In genomic region chr11:2203440-2204259, GRCh38 we compare ENCODE assay signal across 24 cellular contexts. TPM values are rescaled to one million over a fixed set of nuclear protein-coding genes. Genes with fewer than 3 reads are reported as not detected.
DNase-seq lines count a peak whose midpoint lies in the region; ATAC-seq and TF ChIP-seq lines count a peak whose summit lies in the region.
"Had no signal": no experiment of that assay in that cellular context is flagged by ENCODE, and none has a peak within 500 bp of the region (broad histone marks: within the 10 kb centered on the region; RNA-seq: fewer than 3 reads in every experiment).

No MANE protein-coding gene starts in this region.

- H2BK12ac ChIP-seq in trophoblast cell (ENCODE audit: low read length): peak overlapping the region; percentile 45

- intact Hi-C loops in activated CD8-positive, alpha-beta T cell treated with anti-CD3 and anti-CD28 coated beads for 36 hours (cut with micrococcal nuclease): no loop called here

- H3K27ac Mint-ChIP-seq in activated CD8-positive, alpha-beta T cell treated with anti-CD3 and anti-CD28 coated beads for 36 hours: no peak overlapping the region
- H3K27ac Mint-ChIP-seq: activated CD8-positive, alpha-beta memory T cell treated with anti-CD3 and anti-CD28 coated beads, Interleukin-2, amount 10 ng/mL, durations not matched to agents 7 days and 5 days; IgD-negative memory B cell; memory B cell; neural progenitor cell had no signal

- no peak overlapping the region for H3K4me3 Mint-ChIP-seq in activated CD8-positive, alpha-beta T cell treated with anti-CD3 and anti-CD28 coated beads for 36 hours
- H3K4me3 Mint-ChIP-seq: activated CD8-positive, alpha-beta memory T cell treated with anti-CD3 and anti-CD28 coated beads, Interleukin-2, amount 10 ng/mL, durations not matched to agents 7 days and 5 days; IgD-negative memory B cell; memory B cell; neural progenitor cell had no signal

- no peak overlapping the region for H3K4me2 ChIP-seq in trophoblast cell (ENCODE audit: low read length)
- H3K4me2 ChIP-seq: neural progenitor cell had no signal

- no peak overlapping the region for H3K18ac ChIP-seq in trophoblast cell (ENCODE audit: low read length)

- H3K27ac ChIP-seq in C4-2B: peak overlapping the region; percentile 87
- H3K27ac ChIP-seq in trophoblast cell (ENCODE audit: low read depth, low read length): no peak overlapping the region
- H3K27ac ChIP-seq: neural progenitor cell, thoracic aorta had no signal

- ATAC-seq in activated CD8-positive, alpha-beta T cell treated with anti-CD3 and anti-CD28 coated beads for 36 hours: no peak
- ATAC-seq in GM19463 (IDR thresholded peaks at IDR 0.05; ENCODE audit: unreplicated experiment): no peak
- ATAC-seq: activated CD8-positive, alpha-beta memory T cell treated with anti-CD3 and anti-CD28 coated beads, Interleukin-2, amount 10 ng/mL, durations not matched to agents 7 days and 5 days had no signal

- no peak overlapping the region for H3K23ac ChIP-seq in trophoblast cell (ENCODE audit: low read length)

- H4K12ac ChIP-seq in trophoblast cell (ENCODE audit: low read depth, low read length): no peak overlapping the region

- peak overlapping the region; percentile 25 for H4K91ac ChIP-seq in trophoblast cell (ENCODE audit: low read depth, low read length)

- H2AFZ ChIP-seq in trophoblast cell (ENCODE audit: insufficient read depth, low read length, poor library complexity): no peak overlapping the region
- H2AFZ ChIP-seq: neural progenitor cell had no signal

- H3K36me3 ChIP-seq in trophoblast cell (ENCODE audit: control insufficient read depth in 1 of 2, insufficient read depth in 2 of 2, low read length in 2 of 2): no peaks in the 10 kb centered on the region
- H3K36me3 ChIP-seq: BE2C, neural progenitor cell, thoracic aorta had no signal

- H3K27me3 Mint-ChIP-seq in activated CD8-positive, alpha-beta T cell treated with anti-CD3 and anti-CD28 coated beads for 36 hours: no peaks in the 10 kb centered on the region
- H3K27me3 Mint-ChIP-seq: activated CD8-positive, alpha-beta memory T cell treated with anti-CD3 and anti-CD28 coated beads, Interleukin-2, amount 10 ng/mL, durations not matched to agents 7 days and 5 days; IgD-negative memory B cell had no signal

- no peaks in the 10 kb centered on the region for H3K4me1 Mint-ChIP-seq in activated CD8-positive, alpha-beta T cell treated with anti-CD3 and anti-CD28 coated beads for 36 hours (ENCODE audit: low read depth)
- H3K4me1 Mint-ChIP-seq: activated CD8-positive, alpha-beta memory T cell treated with anti-CD3 and anti-CD28 coated beads, Interleukin-2, amount 10 ng/mL, durations not matched to agents 7 days and 5 days; IgD-negative memory B cell had no signal

- peak overlapping the region; percentile 13 for H2BK5ac ChIP-seq in trophoblast cell (ENCODE audit: low read depth, low read length, poor library complexity)

- H3K27me3 ChIP-seq in trophoblast cell (ENCODE audit: insufficient read depth, low read length): no peaks in the 10 kb centered on the region
- H3K27me3 ChIP-seq: BE2C had no signal

- peak overlapping the region; percentile 17 for H2BK120ac ChIP-seq in trophoblast cell (ENCODE audit: insufficient read depth, low read length, poor library complexity)

- POLR2A ChIA-PET in activated CD8-positive, alpha-beta T cell treated with anti-CD3 and anti-CD28 coated beads for 36 hours (lab: Charles Lee): interaction anchor here (1.2 kb wide), 1 partner anchor 302 kb away, joined by 3 read pairs; no protein-coding TSS in a partner anchor

- H4K8ac ChIP-seq in trophoblast cell (ENCODE audit: low read depth, low read length): no peak overlapping the region

- no peaks in the 10 kb centered on the region for H3K36me3 Mint-ChIP-seq in activated CD8-positive, alpha-beta T cell treated with anti-CD3 and anti-CD28 coated beads for 36 hours (ENCODE audit: low read depth)
- H3K36me3 Mint-ChIP-seq: activated CD8-positive, alpha-beta memory T cell treated with anti-CD3 and anti-CD28 coated beads, Interleukin-2, amount 10 ng/mL, durations not matched to agents 7 days and 5 days; IgD-negative memory B cell; memory B cell; neural progenitor cell had no signal

- DNase-seq in D341Med (ENCODE audit: low spot score) (peak; percentile 17), ecto neural progenitor cell (ENCODE audit: low spot score) (peak; percentile 46), trophoblast cell (peak; percentile 36 to 68), NOMO-1 treated with dmso at 0.1 percent for 144 hours (lab: John Stamatoyannopoulos, UW; ENCODE audit: unreplicated experiment) (no peak)
- DNase-seq in activated CD8-positive, alpha-beta T cell treated with anti-CD3 and anti-CD28 coated beads for 36 hours: no peak
- DNase-seq: activated CD4-positive, CD25-positive, alpha-beta regulatory T cell; activated CD8-positive, alpha-beta memory T cell treated with anti-CD3 and anti-CD28 coated beads, Interleukin-2, amount 10 ng/mL, durations not matched to agents 7 days and 5 days; activated naive CD4-positive, alpha-beta T cell; BE2C; DMS 273 treated with DMSO at 0.1 percent for 48 hours; erythroblast; GF-D8; NCI-H187; NK-92 treated with Interleukin-12 subunit alpha and Interleukin-12 subunit beta, amount 100 ng/mL, for 24 hours; SHP77; stimulated activated CD4-positive, alpha-beta T cell treated with anti-CD3 and anti-CD28 coated beads, Interleukin-2, amount 100 ng/mL, for 24 hours had no signal

- TF ChIP-seq CTCF in C4-2B (conservative IDR thresholded peaks at IDR 0.05): no peak
- no peak for TF ChIP-seq CTCF in activated CD8-positive, alpha-beta T cell treated with anti-CD3 and anti-CD28 coated beads for 36 hours (IDR thresholded peaks at IDR 0.05)

- WGBS in trophoblast cell (ENCODE audit: extremely low coverage, insufficient coverage, insufficient read length): no CpG with 5 or more reads among the region's 23 CpGs

- H3K79me1 ChIP-seq in trophoblast cell (ENCODE audit: low read length): peaks cover 5% of the 10 kb centered on the region

- CTCF ChIA-PET in activated CD8-positive, alpha-beta T cell treated with anti-CD3 and anti-CD28 coated beads for 36 hours (lab: Charles Lee): interaction anchor here (2.2 to 3.6 kb wide), 2 partner anchors 9 to 216 kb away, joined by 9 to 17 read pairs; no protein-coding TSS in a partner anchor

- H3K79me2 ChIP-seq in trophoblast cell (ENCODE audit: control insufficient read depth, insufficient read depth, low read length, poor library complexity): no peaks in the 10 kb centered on the region

- H3K9me3 Mint-ChIP-seq in activated CD8-positive, alpha-beta T cell treated with anti-CD3 and anti-CD28 coated beads for 36 hours: no peaks in the 10 kb centered on the region

- H3K4me3 ChIP-seq in trophoblast cell (ENCODE audit: low read depth, low read length): no peak overlapping the region
- H3K4me3 ChIP-seq: neural progenitor cell, thoracic aorta had no signal

- no peak overlapping the region for H3K9ac ChIP-seq in trophoblast cell (ENCODE audit: low read length)
- H3K9ac ChIP-seq: neural progenitor cell had no signal

- H3K4me1 ChIP-seq in trophoblast cell (ENCODE audit: control insufficient read depth in 1 of 2, insufficient read depth in 2 of 2, low read length in 2 of 2): peaks cover 31 to 32% of the 10 kb centered on the region in 2 experiments
- H3K4me1 ChIP-seq: BE2C, neural progenitor cell had no signal

- H3K9me3 ChIP-seq in trophoblast cell (ENCODE audit: insufficient read depth, low read depth, low read length): peaks cover 3% of the 10 kb centered on the region
- H3K9me3 ChIP-seq: BE2C, thoracic aorta had no signal

- no peak overlapping the region for H3K4ac ChIP-seq in trophoblast cell (ENCODE audit: low read depth, low read length)

- peak overlapping the region; percentile 66 for H2AK5ac ChIP-seq in trophoblast cell (ENCODE audit: low read length)

- peak overlapping the region; percentile 18 for H3K14ac ChIP-seq in trophoblast cell (ENCODE audit: low read length)

RNA-seq across cellular contexts. Expression of gene TH, which starts 32.0 kb away (rescaled TPM):
- 0.03 TPM in 2 replicates for polyA plus RNA-seq in trophoblast cell (2013)
- total RNA-seq in activated CD8-positive, alpha-beta T cell treated with anti-CD3 and anti-CD28 coated beads for 36 hours: not detected
- total RNA-seq: activated CD8-positive, alpha-beta memory T cell treated with anti-CD3 and anti-CD28 coated beads, Interleukin-2, amount 10 ng/mL, durations not matched to agents 7 days and 5 days; astrocyte; thoracic aorta had no signal
- polyA plus RNA-seq: IgD-negative memory B cell had no signal

RNA-seq across cellular contexts. Expression of gene INS, which starts 42.6 kb away (rescaled TPM):
- polyA plus RNA-seq in trophoblast cell (2013): not detected in 2 replicates
- total RNA-seq in activated CD8-positive, alpha-beta T cell treated with anti-CD3 and anti-CD28 coated beads for 36 hours: not detected
- total RNA-seq: activated CD8-positive, alpha-beta memory T cell treated with anti-CD3 and anti-CD28 coated beads, Interleukin-2, amount 10 ng/mL, durations not matched to agents 7 days and 5 days; astrocyte; renal cortical epithelial cell; thoracic aorta had no signal
- polyA plus RNA-seq: IgD-negative memory B cell had no signal

Comparison
In these comparisons a context has a peak if more than half of its experiments do, and no peak if none do; other contexts are left out.
1. DNase-seq: peak in D341Med (single experiment), ecto neural progenitor cell (single experiment) and trophoblast cell (2 of 2); none in activated CD8-positive, alpha-beta T cell treated with anti-CD3 and anti-CD28 coated beads for 36 hours (single experiment) and NOMO-1 treated with dmso at 0.1 percent for 144 hours (single experiment).